18 cellular contexts compared by ENCODE assay signal in the genomic region with DNA sequence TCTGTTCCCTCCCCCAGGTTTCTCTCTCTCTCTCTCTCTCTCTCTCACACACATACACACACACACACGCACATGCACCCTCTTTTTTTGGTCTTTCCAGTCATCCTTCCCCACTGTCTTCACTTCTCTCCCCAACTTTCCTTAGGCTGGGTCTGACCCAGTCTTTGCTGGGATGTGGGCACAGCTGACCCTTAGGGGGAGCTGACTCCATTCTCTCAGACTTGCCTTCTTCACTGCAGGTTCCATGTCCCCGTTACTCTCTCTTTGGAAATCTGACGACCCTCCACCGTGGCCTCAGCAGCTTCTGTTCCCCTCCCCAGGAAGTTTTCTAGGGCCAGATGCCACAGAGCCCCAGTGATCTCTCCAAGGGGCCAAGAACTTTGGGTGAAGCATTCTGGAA. TPM values are rescaled to one million over a fixed set of nuclear protein-coding genes. Genes with fewer than 3 reads are reported as not detected.
A peak's percentile ranks its signal among the peaks of the same experiment; 100 is the strongest.
DNase-seq lines count a peak whose midpoint lies in the region; TF ChIP-seq lines count a peak whose summit lies in the region.
"Had no signal": no experiment of that assay in that cellular context is flagged by ENCODE, and none has a peak within 500 bp of the region (broad histone marks: within the 10 kb centered on the region; RNA-seq: fewer than 3 reads in every experiment).

No MANE protein-coding gene starts in this region.

- TSS peak; percentile 30 for BruUV-seq in MCF 10A (replicated peaks; lab: Mats Ljungman, UMichigan)
- BruUV-seq in mammary epithelial cell (replicated peaks; lab: Mats Ljungman, UMichigan), result no TSS peak

- dilution Hi-C loops in mammary epithelial cell (cut with HindIII; ENCODE audit: low sequenced_read_pairs), result no loop called here

- in situ Hi-C loops in mammary epithelial cell (cut with MboI; ENCODE audit: low sequenced_read_pairs in 2 of 2), result no loop called here
- in situ Hi-C loops in transverse colon (cut with MboI; ENCODE audit: low pct_ligation_motif_present in 1 of 4, low pct_unique_long_range_greater_than_20kb in 1 of 4, low sequenced_read_pairs in 3 of 4), result no loop called here

- no peak overlapping the region for H2AFZ ChIP-seq in mammary epithelial cell (ENCODE audit: low read depth, low read length)

- no peaks in the 10 kb centered on the region for H3K79me2 ChIP-seq in mammary epithelial cell (ENCODE audit: insufficient read depth, low read length)

- no peaks in the 10 kb centered on the region for H4K20me1 ChIP-seq in mammary epithelial cell (ENCODE audit: insufficient read depth, low read length)

- no peaks in the 10 kb centered on the region for H3K9me3 ChIP-seq in mammary epithelial cell (replicated peaks; ENCODE audit: insufficient read depth, low read length)
- no peaks in the 10 kb centered on the region for H3K9me3 ChIP-seq in WERI-Rb-1 (ENCODE audit: severe bottlenecking)
- H3K9me3 ChIP-seq in transverse colon, result no peaks in the 10 kb centered on the region
- H3K9me3 ChIP-seq: body of pancreas, tibial nerve had no signal

- H3K36me3 ChIP-seq in mammary epithelial cell (ENCODE audit: insufficient read depth, low read length), result no peaks in the 10 kb centered on the region
- H3K36me3 ChIP-seq in WERI-Rb-1, result peaks cover 51% of the 10 kb centered on the region
- no peaks in the 10 kb centered on the region for H3K36me3 ChIP-seq in transverse colon
- H3K36me3 ChIP-seq: tibial nerve had no signal

- WGBS in mammary epithelial cell (ENCODE audit: low coverage, missing lambda C conversion rate), result 47% methylated on average over 4 of the region's 4 CpGs
- WGBS in transverse colon (ENCODE audit: low coverage in 1 of 2), 2 donors, result 52 to 75% methylated on average over 1 to 4 of the region's 4 CpGs

- H3K27ac Mint-ChIP-seq in MCF 10A (ENCODE audit: low read depth, unreplicated experiment) (no peak overlapping the region), immature natural killer cell (no peak overlapping the region)

- DNase-seq in MCF 10A (ENCODE audit: unreplicated experiment), result no peak
- DNase-seq in mammary epithelial cell, result no peak
- no peak for DNase-seq in WERI-Rb-1
- no peak for DNase-seq in immature natural killer cell
- no peak for DNase-seq in NCI-H82 treated with DMSO at 0.1 percent for 48 hours (lab: John Stamatoyannopoulos, UW; ENCODE audit: unreplicated experiment)
- DNase-seq in NOMO-1 treated with DMSO at 0.1 percent for 48 hours (lab: John Stamatoyannopoulos, UW; ENCODE audit: unreplicated experiment), result no peak
- DNase-seq in effector CD4-positive, alpha-beta T cell, result no peak
- no peak for DNase-seq in transverse colon
- DNase-seq: activated CD4-positive, alpha-beta T cell treated with anti-CD3 and anti-CD28 coated beads, Interleukin-2, amount 50 U/mL, for 1 hour; body of pancreas; DMS53; effector memory CD4-positive, alpha-beta T cell; GOT3; NCI-H2029 treated with DMSO at 0.1 percent for 48 hours; NCI-H774; right cardiac atrium; T1000 had no signal

- CTCF ChIA-PET in MCF 10A (lab: Yijun Ruan, JAX) (no interaction called here), mammary epithelial cell (lab: Charles Lee; ENCODE audit: low non-redundant PET) (no interaction called here)

- peaks cover 10% of the 10 kb centered on the region for H3K27me3 ChIP-seq in mammary epithelial cell (ENCODE audit: insufficient read depth, low read length)
- no peaks in the 10 kb centered on the region for H3K27me3 ChIP-seq in WERI-Rb-1 (ENCODE audit: insufficient read depth, low read depth, severe bottlenecking)
- H3K27me3 ChIP-seq in transverse colon, result peaks cover 69% of the 10 kb centered on the region

- H3K4me3 Mint-ChIP-seq in MCF 10A (ENCODE audit: unreplicated experiment) (peak overlapping the region; percentile 61), immature natural killer cell (peak overlapping the region; percentile 53 to 76 (median 66))

- H3K27me3 Mint-ChIP-seq in MCF 10A (ENCODE audit: insufficient read depth, unreplicated experiment), result peaks cover 57% of the 10 kb centered on the region
- peaks cover 13 to 28% (median 13%) of the 10 kb centered on the region in 3 donors for H3K27me3 Mint-ChIP-seq in immature natural killer cell (ENCODE audit: low read depth in 3 of 3)

- intact Hi-C loops in MCF 10A (cut with micrococcal nuclease), result no loop called here
- intact Hi-C loops in mammary epithelial cell (cut with micrococcal nuclease), result no loop called here
- intact Hi-C loops in transverse colon (cut with DNase I; ENCODE audit: low total_unique reads), result no loop called here

- no peaks in the 10 kb centered on the region for H3K36me3 Mint-ChIP-seq in MCF 10A (ENCODE audit: insufficient read depth, unreplicated experiment)
- peaks cover 0 to 4% (median 3%) of the 10 kb centered on the region in 3 donors for H3K36me3 Mint-ChIP-seq in immature natural killer cell

- no peak overlapping the region for H3K4me2 ChIP-seq in mammary epithelial cell (ENCODE audit: insufficient read depth, low read depth, low read length)

- TF ChIP-seq CTCF in MCF 10A (IDR thresholded peaks at IDR 0.05; ENCODE audit: unreplicated experiment) (no peak), mammary epithelial cell (conservative IDR thresholded peaks at IDR 0.05 in 1 of 2, IDR thresholded peaks at IDR 0.05 in 1 of 2; ENCODE audit: extremely low read depth in 1 of 2, insufficient read depth in 1 of 2, low read depth in 1 of 2, low read length in 2 of 2) (no peak), WERI-Rb-1 (IDR thresholded peaks at IDR 0.05; ENCODE audit: low read depth, low read length) (peak; percentile 48), transverse colon (IDR thresholded peaks at IDR 0.05) (no peak)

- no peak overlapping the region for H3K4me3 ChIP-seq in mammary epithelial cell (replicated peaks in 1 of 3; ENCODE audit: insufficient read depth in 1 of 3, low read depth in 2 of 3, low read length in 3 of 3)
- no peak overlapping the region; the same call in 1 of the 2 replicates for H3K4me3 ChIP-seq in WERI-Rb-1 (ENCODE audit: low read depth, low read length)
- no peak overlapping the region for H3K4me3 ChIP-seq in transverse colon
- H3K4me3 ChIP-seq: body of pancreas, tibial nerve had no signal

- H3K4me1 Mint-ChIP-seq in MCF 10A (ENCODE audit: insufficient read depth, unreplicated experiment) (peaks cover 6% of the 10 kb centered on the region), immature natural killer cell (peaks cover 12 to 13% of the 10 kb centered on the region in 2 donors)

- no peak overlapping the region for H3K9ac ChIP-seq in mammary epithelial cell (ENCODE audit: insufficient read depth, low read length)

- H3K27ac ChIP-seq in mammary epithelial cell (ENCODE audit: insufficient read depth, low read depth, low read length) (no peak overlapping the region), WERI-Rb-1 (no peak overlapping the region), transverse colon (no peak overlapping the region)
- H3K27ac ChIP-seq: body of pancreas, tibial nerve had no signal

- peaks cover 6% of the 10 kb centered on the region for H3K4me1 ChIP-seq in mammary epithelial cell (ENCODE audit: insufficient read depth, low read length)
- H3K4me1 ChIP-seq in transverse colon, result peaks cover 0 to 18% (median 15%) of the 10 kb centered on the region in 4 donors

- H3K9me3 Mint-ChIP-seq in MCF 10A (ENCODE audit: unreplicated experiment) (no peaks in the 10 kb centered on the region), immature natural killer cell (peaks cover 0 to 4% (median 0%) of the 10 kb centered on the region in 6 donors)

- no peak for TF ChIP-seq POLR2A in transverse colon (IDR thresholded peaks at IDR 0.05)

- no peak for TF ChIP-seq EP300 in transverse colon (IDR thresholded peaks at IDR 0.05; ENCODE audit: low read depth)

- POLR2A ChIA-PET in MCF 10A (lab: Yijun Ruan, JAX), result no interaction called here

RNA-seq across cellular contexts. Expression of gene DISP3, which starts 2.1 kb away (rescaled TPM):
- 0.09 and 0.17 TPM in 2 replicates for total RNA-seq in MCF 10A (2022)
- total RNA-seq in mammary epithelial cell, result under 1 TPM; under 0.01 to 0.14 TPM
- 0.01 TPM for polyA plus RNA-seq in mammary epithelial cell
- polyA minus RNA-seq in mammary epithelial cell, result not detected
- under 1 TPM in 2 of 3 donors, not detected in 1; 0.37 to 0.66 TPM for polyA plus RNA-seq in immature natural killer cell
- total RNA-seq in transverse colon, result 1 to 10 TPM in 1 of 4 donors, under 1 TPM in 2, not detected in 1; under 0.01 to 2.6 (median 0.16) TPM
